Comparison of ENCODE assay signal across 9 cellular contexts in the genomic region with DNA sequence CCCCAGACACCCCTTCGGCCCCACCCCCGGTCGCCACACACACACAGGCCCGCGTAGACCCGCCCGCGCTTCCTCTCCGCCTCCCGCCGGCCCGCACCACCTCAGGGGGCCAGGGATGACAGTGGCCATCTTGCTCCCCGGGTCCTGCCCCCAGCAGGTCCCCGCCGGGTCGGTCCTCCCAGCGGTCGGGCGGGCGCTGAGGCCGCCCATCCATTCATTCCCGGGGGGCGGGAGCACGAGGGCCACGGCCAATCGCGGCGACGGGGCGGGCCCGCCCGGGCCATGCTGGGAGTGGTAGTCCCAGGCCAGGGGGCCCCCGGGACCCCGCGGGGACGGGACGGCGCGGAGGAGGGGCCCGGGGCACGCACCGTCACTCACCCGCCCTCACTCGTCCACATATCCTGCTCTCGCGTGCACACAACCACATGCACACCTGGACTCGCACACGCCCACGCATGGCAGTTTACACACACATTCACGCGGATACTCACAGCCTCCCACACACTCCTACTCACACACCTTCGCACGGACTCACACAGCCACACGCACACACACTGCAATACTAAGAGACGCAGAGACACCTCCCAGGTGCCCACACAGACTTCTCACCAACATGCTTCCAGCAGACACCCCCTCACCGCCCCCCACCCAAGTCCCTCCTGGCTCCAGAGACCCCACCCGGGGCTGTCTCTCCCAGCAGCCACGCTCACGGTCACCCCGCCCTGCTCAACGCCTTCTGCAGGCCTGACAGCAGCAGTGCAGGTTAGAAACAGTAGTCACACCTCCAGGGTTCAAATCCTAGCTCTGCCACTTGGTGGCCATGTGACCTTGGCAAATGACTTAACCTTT. TPM values are rescaled to one million over a fixed set of nuclear protein-coding genes. Genes with fewer than 3 reads are reported as not detected.
DNase-seq lines count a peak whose midpoint lies in the region; ATAC-seq lines count a peak whose summit lies in the region.
"Had no signal": no experiment of that assay in that cellular context is flagged by ENCODE, and none has a peak within 500 bp of the region (broad histone marks: within the 10 kb centered on the region; RNA-seq: fewer than 3 reads in every experiment).

A gene (minus strand): TSS at position 209 of the 849 bp plus-strand sequence. CDS start 80 bp downstream, at position 129.

- 4% methylated on average over 61 of the region's 61 CpGs for WGBS in right cardiac atrium

- H3K27me3 ChIP-seq in right cardiac atrium (ENCODE audit: control insufficient read depth, insufficient read depth) (no peaks in the 10 kb centered on the region), skeletal muscle satellite cell (ENCODE audit: control insufficient read depth, insufficient read depth, low read length) (no peaks in the 10 kb centered on the region)

- H3K9me3 ChIP-seq in SK-N-MC (ENCODE audit: low read depth, low read length) (no peaks in the 10 kb centered on the region), right cardiac atrium (ENCODE audit: control insufficient read depth, low read length) (no peaks in the 10 kb centered on the region), skeletal muscle satellite cell (replicated peaks; ENCODE audit: low read length) (no peaks in the 10 kb centered on the region)

- H3K4me2 ChIP-seq in skeletal muscle satellite cell (ENCODE audit: low read length): peak within 1 kb of the TSS; percentile 95

- H3K9ac ChIP-seq in SK-N-MC (ENCODE audit: insufficient read length) (peak within 1 kb of the TSS; percentile 45), skeletal muscle satellite cell (ENCODE audit: low read depth, low read length) (peak within 1 kb of the TSS; percentile 46)

- H3K4me1 ChIP-seq in right cardiac atrium (ENCODE audit: control insufficient read depth, insufficient read depth, low read length) (no peaks in the 10 kb centered on the region), skeletal muscle satellite cell (ENCODE audit: control insufficient read depth, insufficient read depth, low read length) (peaks cover 9% of the 10 kb centered on the region)

- H3K4me3 ChIP-seq in SK-N-MC (peak within 1 kb of the TSS; percentile 84), right cardiac atrium (ENCODE audit: low read length) (peak within 1 kb of the TSS; percentile 45), skeletal muscle satellite cell (ENCODE audit: low read length) (peak within 1 kb of the TSS; percentile 73)

- H3K27ac ChIP-seq in SK-N-MC: no peak within 1 kb of the TSS
- no peak within 1 kb of the TSS for H3K27ac ChIP-seq in right cardiac atrium (ENCODE audit: low read length)

- DNase-seq in DMS153 treated with DMSO at 0.1 percent for 48 hours (lab: John Stamatoyannopoulos, UW; ENCODE audit: unreplicated experiment): peak; percentile 51
- peak; percentile 70 to 72 for DNase-seq in Kasumi-1 (lab: John Stamatoyannopoulos, UW)
- DNase-seq in SK-N-MC (ENCODE audit: low read depth, low spot score): no peak
- peak; percentile 26 for DNase-seq in amniotic stem cell (lab: John Stamatoyannopoulos, UW)
- peak; percentile 52 to 80 (median 76) for DNase-seq in right cardiac atrium
- no peak for DNase-seq in GF-D8 (lab: John Stamatoyannopoulos, UW)

- H3K36me3 ChIP-seq in SK-N-MC (ENCODE audit: insufficient read depth, low read length): no peaks in the 10 kb centered on the region
- H3K36me3 ChIP-seq in skeletal muscle satellite cell (ENCODE audit: insufficient read depth, low read length): no peaks in the 10 kb centered on the region

- ATAC-seq in GM21447 (IDR thresholded peaks at IDR 0.05; ENCODE audit: unreplicated experiment) (peak; percentile 61), right cardiac atrium (peak; percentile 77 to 78)

- intact Hi-C loops in right cardiac atrium (cut with DNase I): loop anchor here in 2 of 4 donors (5.0 to 10.0 kb wide), 2 partner anchors 72 to 79 kb away; no protein-coding TSS in a partner anchor

RNA-seq across cellular contexts. Expression of the gene that starts here (rescaled TPM):
- under 1 TPM in 1 of 4 donors, not detected in 3; 0.36 TPM for total RNA-seq in right cardiac atrium
- polyA plus RNA-seq in right cardiac atrium: 0.09 TPM
- total RNA-seq in skeletal muscle satellite cell (2012; rRNA removed): 3.0 and 5.5 TPM in 2 replicates
- total RNA-seq: mononuclear cell had no signal

Comparison
In these comparisons a context has a peak if more than half of its experiments do, and no peak if none do; other contexts are left out.
1. Peak in DNase-seq, ATAC-seq and H3K4me3 ChIP-seq in right cardiac atrium; RNA of the gene not detected or under 1 TPM.
2. DNase-seq: peak in DMS153 treated with DMSO at 0.1 percent for 48 hours (single experiment), Kasumi-1 (2 of 2) and amniotic stem cell (single experiment); none in SK-N-MC (single experiment) and GF-D8 (single experiment).
3. Peak in every context shown above with its lines, with median percentiles within 50 percentile points of each other: H3K4me3 ChIP-seq.